In the genomic region with DNA sequence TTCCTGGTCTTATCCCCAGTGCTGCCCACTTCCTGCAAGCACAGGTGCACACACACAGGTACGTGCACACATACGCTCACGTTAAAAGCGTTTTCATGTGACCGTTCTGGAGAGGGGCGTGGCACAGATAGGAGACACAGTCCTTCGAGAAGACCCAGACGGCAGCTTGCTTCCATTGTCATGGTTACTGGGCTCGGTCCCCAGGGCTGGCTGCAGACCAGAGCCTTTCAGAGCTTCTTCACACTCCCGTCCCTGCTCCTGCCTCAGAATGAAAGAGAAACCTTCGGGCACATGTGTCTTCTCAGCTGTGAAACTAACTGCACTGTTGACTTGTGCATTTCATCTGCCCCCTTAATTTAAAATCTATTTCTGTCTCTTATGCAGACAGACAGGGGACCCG, we compare ENCODE assay signal across 9 cellular contexts.
DNase-seq lines count a peak whose midpoint lies in the region; ATAC-seq and TF ChIP-seq lines count a peak whose summit lies in the region.
"Had no signal": no experiment of that assay in that cellular context is flagged by ENCODE, and none has a peak within 500 bp of the region (broad histone marks: within the 10 kb centered on the region; RNA-seq: fewer than 3 reads in every experiment).

No MANE protein-coding gene starts in this region.

- peaks cover 22% of the 10 kb centered on the region for H3K4me1 Mint-ChIP-seq in endothelial cell (ENCODE audit: unreplicated experiment)

- no peak overlapping the region for H3K4me3 Mint-ChIP-seq in endothelial cell (ENCODE audit: unreplicated experiment)

- ATAC-seq in GM19438 (IDR thresholded peaks at IDR 0.05; ENCODE audit: low read depth, unreplicated experiment) (peak; percentile 75), HG03469 (IDR thresholded peaks at IDR 0.05; ENCODE audit: unreplicated experiment) (peak; percentile 76)

- H3K27me3 Mint-ChIP-seq in endothelial cell (ENCODE audit: unreplicated experiment) = peaks cover 3% of the 10 kb centered on the region

- DNase-seq in C1 segment of cervical spinal cord (lab: John Stamatoyannopoulos, UW) (peak in 8 of 14 donors; percentile 10 to 50 (median 26)), germinal center (ENCODE audit: low spot score) (peak; percentile 24), COLO668 (lab: John Stamatoyannopoulos, UW; ENCODE audit: unreplicated experiment) (no peak), endothelial cell (ENCODE audit: low spot score) (no peak)
- no peak for DNase-seq in stimulated activated CD4-positive, alpha-beta T cell treated with anti-CD3 and anti-CD28 coated beads, Interleukin-1b, Interleukin-23, amount 100 ng/mL, for 48 hours
- DNase-seq in activated CD4-positive, CD25-positive, alpha-beta regulatory T cell treated with anti-CD3 and anti-CD28 coated beads, Interleukin-2, amount 50 U/mL, for 72 hours = no peak
- DNase-seq: DND-41 had no signal

- TF ChIP-seq CTCF in endothelial cell (IDR thresholded peaks at IDR 0.05; ENCODE audit: unreplicated experiment) = no peak

- H3K36me3 Mint-ChIP-seq in endothelial cell (ENCODE audit: low read depth, unreplicated experiment) = peaks cover 10% of the 10 kb centered on the region

- H3K27ac Mint-ChIP-seq in endothelial cell (ENCODE audit: unreplicated experiment) = no peak overlapping the region

- H3K9me3 Mint-ChIP-seq in endothelial cell (ENCODE audit: unreplicated experiment) = no peaks in the 10 kb centered on the region

Comparison
In these comparisons a context has a peak if more than half of its experiments do, and no peak if none do; other contexts are left out.
1. DNase-seq: peak in C1 segment of cervical spinal cord (8 of 14) and germinal center (single experiment); none in stimulated activated CD4-positive, alpha-beta T cell treated with anti-CD3 and anti-CD28 coated beads, Interleukin-1b, Interleukin-23, amount 100 ng/mL, for 48 hours (single experiment), COLO668 (single experiment), activated CD4-positive, CD25-positive, alpha-beta regulatory T cell treated with anti-CD3 and anti-CD28 coated beads, Interleukin-2, amount 50 U/mL, for 72 hours (single experiment) and endothelial cell (single experiment).